ENCODE assay signal across 24 cellular contexts in genomic region chr4:6957994-6958393, GRCh38. TPM values are rescaled to one million over a fixed set of nuclear protein-coding genes. Genes with fewer than 3 reads are reported as not detected.
DNase-seq lines count a peak whose midpoint lies in the region; ATAC-seq and TF ChIP-seq lines count a peak whose summit lies in the region.
"Had no signal": no experiment of that assay in that cellular context is flagged by ENCODE, and none has a peak within 500 bp of the region (broad histone marks: within the 10 kb centered on the region; RNA-seq: fewer than 3 reads in every experiment).

No MANE protein-coding gene starts in this region.

- no CpG with 5 or more reads among the region's 5 CpGs for WGBS in trophoblast cell (ENCODE audit: extremely low coverage, insufficient coverage, insufficient read length)

- peaks cover 4% of the 10 kb centered on the region for H3K4me1 Mint-ChIP-seq in activated naive CD8-positive, alpha-beta T cell treated with anti-CD3 and anti-CD28 coated beads, Interleukin-2, amount 10 ng/mL, durations not matched to agents 7 days and 5 days
- peaks cover 37% of the 10 kb centered on the region for H3K4me1 Mint-ChIP-seq in activated naive CD8-positive, alpha-beta T cell treated with anti-CD3 and anti-CD28 coated beads, Interleukin-2, amount 50 U/mL, for 24 hours
- H3K4me1 Mint-ChIP-seq in stimulated activated naive CD8-positive, alpha-beta T cell treated with anti-CD3 and anti-CD28 coated beads, Interleukin-15, amount 100 ng/mL, for 72 hours: peaks cover 45% of the 10 kb centered on the region

- H3K4me3 ChIP-seq in trophoblast cell (ENCODE audit: low read depth, low read length): no peak overlapping the region
- H3K4me3 ChIP-seq: psoas muscle, sigmoid colon had no signal

- peak; percentile 16 for DNase-seq in activated naive CD8-positive, alpha-beta T cell treated with anti-CD3 and anti-CD28 coated beads, Interleukin-2, amount 10 ng/mL, durations not matched to agents 7 days and 5 days
- DNase-seq in activated naive CD8-positive, alpha-beta T cell treated with anti-CD3 and anti-CD28 coated beads, Interleukin-2, amount 50 U/mL, for 24 hours: no peak
- DNase-seq in trophoblast cell (no peak), middle frontal gyrus (ENCODE audit: extremely low spot score, low spot score) (no peak)
- DNase-seq in stimulated activated naive CD8-positive, alpha-beta T cell treated with anti-CD3 and anti-CD28 coated beads, Interleukin-15, amount 100 ng/mL, for 72 hours: no peak
- DNase-seq: activated CD4-positive, alpha-beta T cell treated with anti-CD3 and anti-CD28 coated beads, Interleukin-2, amount 10 ng/mL, durations not matched to agents 24 days and 14 days; activated gamma-delta T cell treated with Interleukin-2 at 50 U/mL for 16 hours; C1 segment of cervical spinal cord; caudate nucleus; DND-41; GF-D8; naive B cell; NCI-H1417 treated with DMSO at 0.1 percent for 48 hours; NCI-H2081 treated with DMSO at 0.1 percent for 48 hours; NCI-H2227 treated with DMSO at 0.1 percent for 48 hours; NCI-H526; sigmoid colon; stimulated activated CD4-positive, alpha-beta T cell treated with anti-CD3 and anti-CD28 coated beads, Interleukin-4, amount 100 ng/mL, for 4 hours had no signal

- H3K79me1 ChIP-seq in trophoblast cell (ENCODE audit: low read length): peaks cover 18% of the 10 kb centered on the region

- peaks cover 4% of the 10 kb centered on the region for H3K79me2 ChIP-seq in trophoblast cell (ENCODE audit: control insufficient read depth, insufficient read depth, low read length, poor library complexity)

- no peaks in the 10 kb centered on the region for H3K36me3 Mint-ChIP-seq in activated naive CD8-positive, alpha-beta T cell treated with anti-CD3 and anti-CD28 coated beads, Interleukin-2, amount 10 ng/mL, durations not matched to agents 7 days and 5 days
- no peaks in the 10 kb centered on the region for H3K36me3 Mint-ChIP-seq in activated naive CD8-positive, alpha-beta T cell treated with anti-CD3 and anti-CD28 coated beads, Interleukin-2, amount 50 U/mL, for 24 hours (ENCODE audit: low read depth)
- H3K36me3 Mint-ChIP-seq: mesothelial cell of epicardium, naive B cell had no signal

- no peak overlapping the region for H2BK120ac ChIP-seq in trophoblast cell (ENCODE audit: insufficient read depth, low read length, poor library complexity)

- POLR2A ChIA-PET in activated naive CD8-positive, alpha-beta T cell treated with anti-CD3 and anti-CD28 coated beads, Interleukin-2, amount 10 ng/mL, durations not matched to agents 7 days and 5 days (lab: Charles Lee): no interaction called here

- H3K4ac ChIP-seq in trophoblast cell (ENCODE audit: low read depth, low read length): no peak overlapping the region

- no peak overlapping the region for H3K9ac ChIP-seq in trophoblast cell (ENCODE audit: low read length)

- no peaks in the 10 kb centered on the region for H3K27me3 ChIP-seq in trophoblast cell (ENCODE audit: insufficient read depth, low read length)
- H3K27me3 ChIP-seq: sigmoid colon had no signal

- no peak overlapping the region for H3K14ac ChIP-seq in trophoblast cell (ENCODE audit: low read length)

- no peak overlapping the region for H3K23ac ChIP-seq in trophoblast cell (ENCODE audit: low read length)

- no peak overlapping the region for H3K4me3 Mint-ChIP-seq in activated naive CD8-positive, alpha-beta T cell treated with anti-CD3 and anti-CD28 coated beads, Interleukin-2, amount 10 ng/mL, durations not matched to agents 7 days and 5 days
- H3K4me3 Mint-ChIP-seq in activated naive CD8-positive, alpha-beta T cell treated with anti-CD3 and anti-CD28 coated beads, Interleukin-2, amount 50 U/mL, for 24 hours: no peak overlapping the region
- no peak overlapping the region for H3K4me3 Mint-ChIP-seq in stimulated activated naive CD8-positive, alpha-beta T cell treated with anti-CD3 and anti-CD28 coated beads, Interleukin-15, amount 100 ng/mL, for 72 hours
- H3K4me3 Mint-ChIP-seq: activated CD4-positive, alpha-beta T cell treated with anti-CD3 and anti-CD28 coated beads, Interleukin-2, amount 10 ng/mL, durations not matched to agents 24 days and 14 days; endodermal cell; mesothelial cell of epicardium had no signal

- no peaks in the 10 kb centered on the region for H3K36me3 ChIP-seq in trophoblast cell (ENCODE audit: control insufficient read depth in 1 of 2, insufficient read depth in 2 of 2, low read length in 2 of 2)
- H3K36me3 ChIP-seq: sigmoid colon had no signal

- H3K27ac ChIP-seq in VCaP (peak overlapping the region; percentile 87), trophoblast cell (ENCODE audit: low read depth, low read length) (no peak overlapping the region)
- H3K27ac ChIP-seq: psoas muscle, sigmoid colon had no signal

- no peak for TF ChIP-seq CTCF in VCaP (conservative IDR thresholded peaks at IDR 0.05)

- H3K27ac Mint-ChIP-seq in activated naive CD8-positive, alpha-beta T cell treated with anti-CD3 and anti-CD28 coated beads, Interleukin-2, amount 10 ng/mL, durations not matched to agents 7 days and 5 days: no peak overlapping the region
- H3K27ac Mint-ChIP-seq in activated naive CD8-positive, alpha-beta T cell treated with anti-CD3 and anti-CD28 coated beads, Interleukin-2, amount 50 U/mL, for 24 hours: no peak overlapping the region
- no peak overlapping the region for H3K27ac Mint-ChIP-seq in stimulated activated naive CD8-positive, alpha-beta T cell treated with anti-CD3 and anti-CD28 coated beads, Interleukin-15, amount 100 ng/mL, for 72 hours
- H3K27ac Mint-ChIP-seq: activated CD4-positive, alpha-beta T cell treated with anti-CD3 and anti-CD28 coated beads, Interleukin-2, amount 10 ng/mL, durations not matched to agents 24 days and 14 days; mesothelial cell of epicardium had no signal

- peak overlapping the region; percentile 9 for H3K18ac ChIP-seq in trophoblast cell (ENCODE audit: low read length)

- H3K9me3 Mint-ChIP-seq in activated naive CD8-positive, alpha-beta T cell treated with anti-CD3 and anti-CD28 coated beads, Interleukin-2, amount 10 ng/mL, durations not matched to agents 7 days and 5 days: no peaks in the 10 kb centered on the region
- no peaks in the 10 kb centered on the region for H3K9me3 Mint-ChIP-seq in activated naive CD8-positive, alpha-beta T cell treated with anti-CD3 and anti-CD28 coated beads, Interleukin-2, amount 50 U/mL, for 24 hours
- no peaks in the 10 kb centered on the region for H3K9me3 Mint-ChIP-seq in stimulated activated naive CD8-positive, alpha-beta T cell treated with anti-CD3 and anti-CD28 coated beads, Interleukin-15, amount 100 ng/mL, for 72 hours
- H3K9me3 Mint-ChIP-seq: activated CD4-positive, alpha-beta T cell treated with anti-CD3 and anti-CD28 coated beads, Interleukin-2, amount 10 ng/mL, durations not matched to agents 24 days and 14 days; endodermal cell; mesothelial cell of epicardium; naive B cell had no signal

- no peak overlapping the region for H4K8ac ChIP-seq in trophoblast cell (ENCODE audit: low read depth, low read length)

- no peak overlapping the region for H2AFZ ChIP-seq in trophoblast cell (ENCODE audit: insufficient read depth, low read length, poor library complexity)

- no peak overlapping the region for H4K91ac ChIP-seq in trophoblast cell (ENCODE audit: low read depth, low read length)

- no peak overlapping the region for H2AK5ac ChIP-seq in trophoblast cell (ENCODE audit: low read length)

- no peaks in the 10 kb centered on the region for H3K27me3 Mint-ChIP-seq in activated naive CD8-positive, alpha-beta T cell treated with anti-CD3 and anti-CD28 coated beads, Interleukin-2, amount 10 ng/mL, durations not matched to agents 7 days and 5 days
- H3K27me3 Mint-ChIP-seq in activated naive CD8-positive, alpha-beta T cell treated with anti-CD3 and anti-CD28 coated beads, Interleukin-2, amount 50 U/mL, for 24 hours: no peaks in the 10 kb centered on the region
- no peaks in the 10 kb centered on the region for H3K27me3 Mint-ChIP-seq in stimulated activated naive CD8-positive, alpha-beta T cell treated with anti-CD3 and anti-CD28 coated beads, Interleukin-15, amount 100 ng/mL, for 72 hours
- H3K27me3 Mint-ChIP-seq: activated CD4-positive, alpha-beta T cell treated with anti-CD3 and anti-CD28 coated beads, Interleukin-2, amount 10 ng/mL, durations not matched to agents 24 days and 14 days; naive B cell had no signal

- H3K4me1 ChIP-seq in trophoblast cell (ENCODE audit: control insufficient read depth in 1 of 2, insufficient read depth in 2 of 2, low read length in 2 of 2): peaks cover 30 to 33% of the 10 kb centered on the region in 2 experiments

- no peak overlapping the region for H4K12ac ChIP-seq in trophoblast cell (ENCODE audit: low read depth, low read length)

- H3K4me2 ChIP-seq in trophoblast cell (ENCODE audit: low read length): no peak overlapping the region

- no peak for ATAC-seq in activated naive CD8-positive, alpha-beta T cell treated with anti-CD3 and anti-CD28 coated beads, Interleukin-2, amount 10 ng/mL, durations not matched to agents 7 days and 5 days (ENCODE audit: low read depth)
- ATAC-seq in activated naive CD8-positive, alpha-beta T cell treated with anti-CD3 and anti-CD28 coated beads, Interleukin-2, amount 50 U/mL, for 24 hours: no peak
- ATAC-seq in stimulated activated naive CD8-positive, alpha-beta T cell treated with anti-CD3 and anti-CD28 coated beads, Interleukin-15, amount 100 ng/mL, for 72 hours: no peak
- ATAC-seq in HG03175 (IDR thresholded peaks at IDR 0.05; ENCODE audit: unreplicated experiment): no peak
- ATAC-seq: Right ventricle myocardium inferior had no signal

- H2BK5ac ChIP-seq in trophoblast cell (ENCODE audit: low read depth, low read length, poor library complexity): no peak overlapping the region

- no peaks in the 10 kb centered on the region for H3K9me3 ChIP-seq in trophoblast cell (ENCODE audit: insufficient read depth, low read depth, low read length)
- H3K9me3 ChIP-seq: psoas muscle, sigmoid colon had no signal

- no peak overlapping the region for H2BK12ac ChIP-seq in trophoblast cell (ENCODE audit: low read length)

RNA-seq across cellular contexts. Expression of gene TBC1D14, which starts 48.4 kb away (rescaled TPM):
- 10 to 100 TPM; 44.5 to 52.3 TPM for total RNA-seq in activated naive CD8-positive, alpha-beta T cell treated with anti-CD3 and anti-CD28 coated beads, Interleukin-2, amount 10 ng/mL, durations not matched to agents 7 days and 5 days
- polyA plus RNA-seq in trophoblast cell (2013): 21.7 and 21.9 TPM in 2 replicates
